9 cellular contexts compared by ENCODE assay signal in genomic region chr1:43227138-43227836, GRCh38. TPM values are rescaled to one million over a fixed set of nuclear protein-coding genes. Genes with fewer than 3 reads are reported as not detected.
A peak's percentile ranks its signal among the peaks of the same experiment; 100 is the strongest.
DNase-seq lines count a peak whose midpoint lies in the region; ATAC-seq and TF ChIP-seq lines count a peak whose summit lies in the region.
"Had no signal": no experiment of that assay in that cellular context is flagged by ENCODE, and none has a peak within 500 bp of the region (broad histone marks: within the 10 kb centered on the region; RNA-seq: fewer than 3 reads in every experiment).

No MANE protein-coding gene starts in this region.

- H3K27me3 ChIP-seq in endodermal cell (ENCODE audit: control insufficient read depth, insufficient read depth, low read length, poor library complexity, severe bottlenecking) = peaks cover 9% of the 10 kb centered on the region

- H3K9me3 ChIP-seq in endodermal cell (ENCODE audit: control insufficient read depth, low read length) = no peaks in the 10 kb centered on the region

- TF ChIP-seq CTCF in Calu3 (IDR thresholded peaks at IDR 0.05; ENCODE audit: unreplicated experiment) = peak; percentile 93
- TF ChIP-seq CTCF in endodermal cell (conservative IDR thresholded peaks at IDR 0.05) = peak; percentile 99
- peak; percentile 95 for TF ChIP-seq CTCF in mesothelial cell of epicardium (IDR thresholded peaks at IDR 0.05; ENCODE audit: unreplicated experiment)

- no peaks in the 10 kb centered on the region for H3K36me3 ChIP-seq in endodermal cell (ENCODE audit: control insufficient read depth, insufficient read depth, low read length)

- no peak for ATAC-seq in HG03565 (IDR thresholded peaks at IDR 0.05; ENCODE audit: unreplicated experiment)

- H3K9me3 Mint-ChIP-seq in Calu3 (ENCODE audit: low read depth, unreplicated experiment) (no peaks in the 10 kb centered on the region), endodermal cell (no peaks in the 10 kb centered on the region), mesothelial cell of epicardium (no peaks in the 10 kb centered on the region)
- H3K9me3 Mint-ChIP-seq: T-helper 1 cell treated with Interleukin-12 subunit alpha and Interleukin-12 subunit beta and Interleukin-4 antibody, amounts not matched to agents 30 μg/mL and 1 μg/mL, for 36 hours had no signal

- no peak overlapping the region for H3K9ac ChIP-seq in endodermal cell (ENCODE audit: extremely low read depth, low read length, poor library complexity, severe bottlenecking)

- H3K4me1 Mint-ChIP-seq in Calu3 (ENCODE audit: low read depth, unreplicated experiment) (peaks cover 31% of the 10 kb centered on the region), endodermal cell (peaks cover 22% of the 10 kb centered on the region), mesothelial cell of epicardium (peaks cover 13% of the 10 kb centered on the region)

- H3K27me3 Mint-ChIP-seq in Calu3 (ENCODE audit: unreplicated experiment) (no peaks in the 10 kb centered on the region), endodermal cell (ENCODE audit: insufficient read depth) (peaks cover 10% of the 10 kb centered on the region), mesothelial cell of epicardium (ENCODE audit: low read depth) (peaks cover 2% of the 10 kb centered on the region)

- 31 to 37% methylated on average over 11 to 12 of the region's 12 CpGs for WGBS in endodermal cell (ENCODE audit: insufficient coverage in 1 of 2, insufficient read length in 1 of 2), 2 experiments

- DNase-seq in Calu3 = peak; percentile 89
- DNase-seq in HK-2 (ENCODE audit: unreplicated experiment) = peak; percentile 84
- DNase-seq in NOMO-1 (lab: John Stamatoyannopoulos, UW; ENCODE audit: unreplicated experiment in 2 of 2) = peak; percentile 3 to 43
- DNase-seq in activated CD8-positive, alpha-beta memory T cell treated with anti-CD3 and anti-CD28 coated beads for 1 hour (ENCODE audit: extremely low read depth in 1 of 2, low read depth in 1 of 2) = peak; percentile 70 to 78
- peak; percentile 97 for DNase-seq in endodermal cell
- DNase-seq in mesothelial cell of epicardium (ENCODE audit: low spot score in 2 of 2, unreplicated experiment in 2 of 2) = peak; percentile 81 to 95
- DNase-seq in stimulated activated CD8-positive, alpha-beta memory T cell treated with anti-CD3 and anti-CD28 coated beads, Interleukin-4, amount 100 ng/mL, for 1 hour (ENCODE audit: low read depth in 2 of 2, low spot score in 1 of 2) = peak; percentile 72 to 81

- no TSS peak for BruUV-seq in Calu3 (replicated peaks; lab: Mats Ljungman, UMichigan)

- CTCF ChIA-PET in Calu3 (lab: Charles Lee) = interaction anchor here (0.5 to 2.8 kb wide), 11 partner anchors 11 to 314 kb away, joined by 3 to 45 read pairs (median 3); partner anchors contain the start of genes C1orf210, CDC20 and ELOVL1

- H3K27ac ChIP-seq in endodermal cell (ENCODE audit: low read depth, low read length) = no peak overlapping the region

- no peak overlapping the region for H3K4me3 ChIP-seq in endodermal cell (ENCODE audit: low read length)

- H3K4me3 Mint-ChIP-seq in Calu3 (ENCODE audit: low read depth, unreplicated experiment) (no peak overlapping the region), endodermal cell (no peak overlapping the region), mesothelial cell of epicardium (no peak overlapping the region)
- H3K4me3 Mint-ChIP-seq: T-helper 1 cell treated with Interleukin-12 subunit alpha and Interleukin-12 subunit beta and Interleukin-4 antibody, amounts not matched to agents 30 μg/mL and 1 μg/mL, for 36 hours had no signal

- H3K4me1 ChIP-seq in endodermal cell (ENCODE audit: control insufficient read depth, insufficient read depth, low read length) = no peaks in the 10 kb centered on the region

- H3K36me3 Mint-ChIP-seq in Calu3 (ENCODE audit: insufficient read depth, unreplicated experiment) = peaks cover 11% of the 10 kb centered on the region
- no peaks in the 10 kb centered on the region for H3K36me3 Mint-ChIP-seq in endodermal cell (ENCODE audit: low read depth)
- no peaks in the 10 kb centered on the region for H3K36me3 Mint-ChIP-seq in mesothelial cell of epicardium

- H3K27ac Mint-ChIP-seq in Calu3 (ENCODE audit: unreplicated experiment) (no peak overlapping the region), endodermal cell (no peak overlapping the region), mesothelial cell of epicardium (no peak overlapping the region)
- H3K27ac Mint-ChIP-seq: T-helper 1 cell treated with Interleukin-12 subunit alpha and Interleukin-12 subunit beta and Interleukin-4 antibody, amounts not matched to agents 30 μg/mL and 1 μg/mL, for 36 hours had no signal

- intact Hi-C loops in Calu3 (cut with micrococcal nuclease; ENCODE audit: unreplicated experiment) = loop anchor here (1.0 to 5.0 kb wide), 2 partner anchors 155 to 187 kb away; no protein-coding TSS in a partner anchor

RNA-seq across cellular contexts. Expression of gene TMEM125, which starts 42.5 kb away (rescaled TPM):
- 20.7 and 24.4 TPM in 2 replicates for total RNA-seq in Calu3 (2022)
- 10 to 100 TPM; 11.7 to 16.6 TPM for total RNA-seq in endodermal cell
- 1.1 TPM for polyA plus RNA-seq in endodermal cell (2013, experiment 1 of 2)
- 0.70 TPM for polyA plus RNA-seq in endodermal cell (2013, experiment 2 of 2)
- total RNA-seq in mesothelial cell of epicardium = 7.6 to 9.2 TPM (median 7.7 TPM) in 3 replicates

RNA-seq across cellular contexts. Expression of gene CFAP57, which starts 55.2 kb away (rescaled TPM):
- total RNA-seq in Calu3 (2022) (0.26 and 0.56 TPM in 2 replicates), endodermal cell (under 1 TPM; 0.82 to 0.90 TPM), mesothelial cell of epicardium (0.27 to 0.38 TPM (median 0.35 TPM) in 3 replicates)
- polyA plus RNA-seq in endodermal cell (2013, experiment 1 of 2) = 1.00 TPM
- 1.1 TPM for polyA plus RNA-seq in endodermal cell (2013, experiment 2 of 2)

RNA-seq across cellular contexts. Expression of gene EBNA1BP2, which starts 55.2 kb away (rescaled TPM):
- total RNA-seq in Calu3 (2022) = 128 and 132 TPM in 2 replicates
- total RNA-seq in endodermal cell = 10 to 100 TPM; 50.2 to 51.7 TPM
- 67.0 TPM for polyA plus RNA-seq in endodermal cell (2013, experiment 1 of 2)
- 67.5 TPM for polyA plus RNA-seq in endodermal cell (2013, experiment 2 of 2)
- total RNA-seq in mesothelial cell of epicardium = 49.1 to 51.3 TPM (median 51.1 TPM) in 3 replicates

RNA-seq across cellular contexts. Expression of gene C1orf210, which starts 58.1 kb away (rescaled TPM):
- total RNA-seq in Calu3 (2022) (16.8 and 19.9 TPM in 2 replicates), endodermal cell (10 to 100 TPM in 1 of 2 donors, 1 to 10 TPM in 1; 9.7 to 17.9 TPM), mesothelial cell of epicardium (3.7 to 5.3 TPM (median 4.2 TPM) in 3 replicates)
- polyA plus RNA-seq in endodermal cell (2013, experiment 1 of 2) = 1.9 TPM
- 1.8 TPM for polyA plus RNA-seq in endodermal cell (2013, experiment 2 of 2)

Comparison
In these comparisons a context has a peak if more than half of its experiments do, and no peak if none do; other contexts are left out.
1. DNase-seq: peak in every context shown above with its lines; median percentile 97 in endodermal cell; 89 in Calu3; 88 in mesothelial cell of epicardium; 84 in HK-2; 76 in stimulated activated CD8-positive, alpha-beta memory T cell treated with anti-CD3 and anti-CD28 coated beads, Interleukin-4, amount 100 ng/mL, for 1 hour; 74 in activated CD8-positive, alpha-beta memory T cell treated with anti-CD3 and anti-CD28 coated beads for 1 hour; 23 in NOMO-1.